Comparison of ENCODE assay signal across 17 cellular contexts in genomic region chr7:151186640-151187408, GRCh38. TPM values are rescaled to one million over a fixed set of nuclear protein-coding genes. Genes with fewer than 3 reads are reported as not detected.
"Had no signal": no experiment of that assay in that cellular context is flagged by ENCODE, and none has a peak within 500 bp of the region (broad histone marks: within the 10 kb centered on the region; RNA-seq: fewer than 3 reads in every experiment).

A gene with protein sequence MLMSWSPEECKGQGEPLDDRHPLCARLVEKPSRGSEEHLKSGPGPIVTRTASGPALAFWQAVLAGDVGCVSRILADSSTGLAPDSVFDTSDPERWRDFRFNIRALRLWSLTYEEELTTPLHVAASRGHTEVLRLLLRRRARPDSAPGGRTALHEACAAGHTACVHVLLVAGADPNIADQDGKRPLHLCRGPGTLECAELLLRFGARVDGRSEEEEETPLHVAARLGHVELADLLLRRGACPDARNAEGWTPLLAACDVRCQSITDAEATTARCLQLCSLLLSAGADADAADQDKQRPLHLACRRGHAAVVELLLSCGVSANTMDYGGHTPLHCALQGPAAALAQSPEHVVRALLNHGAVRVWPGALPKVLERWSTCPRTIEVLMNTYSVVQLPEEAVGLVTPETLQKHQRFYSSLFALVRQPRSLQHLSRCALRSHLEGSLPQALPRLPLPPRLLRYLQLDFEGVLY (minus strand): TSS chr7:151187250. CDS start chr7:151187130, 120 bp downstream.

- H3K4me3 ChIP-seq: body of pancreas, smooth muscle cell had no signal

- ATAC-seq: body of pancreas, left colon, SK-N-SH treated with all-trans-retinoic acid at 6 μM for 48 hours had no signal

- DNase-seq: activated CD4-positive, alpha-beta T cell treated with anti-CD3 and anti-CD28 coated beads, Interleukin-2, amount 10 ng/mL, durations not matched to agents 7 days and 5 days; activated CD4-positive, CD25-positive, alpha-beta regulatory T cell; activated T-cell treated with anti-CD3 and anti-CD28 coated beads for 4 hours; body of pancreas; dermis blood vessel endothelial cell; erythroblast; left colon; stimulated activated naive CD4-positive, alpha-beta T cell; trophoblast cell had no signal

- H3K4me1 Mint-ChIP-seq: activated CD4-positive, alpha-beta T cell treated with anti-CD3 and anti-CD28 coated beads, Interleukin-2, amount 10 ng/mL, durations not matched to agents 7 days and 5 days; activated naive CD4-positive, alpha-beta T cell treated with anti-CD3 and anti-CD28 coated beads, Interleukin-2, amount 50 U/mL, for 24 hours had no signal

- H3K9me3 ChIP-seq: body of pancreas had no signal

- H3K4me1 ChIP-seq: body of pancreas had no signal

- H3K27me3 ChIP-seq: body of pancreas had no signal

- H3K9me3 Mint-ChIP-seq: activated CD4-positive, alpha-beta T cell treated with anti-CD3 and anti-CD28 coated beads, Interleukin-2, amount 10 ng/mL, durations not matched to agents 7 days and 5 days; activated naive CD4-positive, alpha-beta T cell treated with anti-CD3 and anti-CD28 coated beads, Interleukin-2, amount 50 U/mL, for 24 hours; nephron; T-helper 1 cell treated with Interleukin-12 subunit alpha and Interleukin-12 subunit beta and Interleukin-4 antibody, amounts not matched to agents 30 μg/mL and 1 μg/mL, for 36 hours had no signal

- H3K27ac Mint-ChIP-seq: activated CD4-positive, alpha-beta T cell treated with anti-CD3 and anti-CD28 coated beads, Interleukin-2, amount 10 ng/mL, durations not matched to agents 7 days and 5 days; activated naive CD4-positive, alpha-beta T cell treated with anti-CD3 and anti-CD28 coated beads, Interleukin-2, amount 50 U/mL, for 24 hours; nephron; T-helper 1 cell treated with Interleukin-12 subunit alpha and Interleukin-12 subunit beta and Interleukin-4 antibody, amounts not matched to agents 30 μg/mL and 1 μg/mL, for 36 hours had no signal

- H3K27ac ChIP-seq: body of pancreas had no signal

- H3K36me3 Mint-ChIP-seq: activated naive CD4-positive, alpha-beta T cell treated with anti-CD3 and anti-CD28 coated beads, Interleukin-2, amount 50 U/mL, for 24 hours had no signal

- H3K4me3 Mint-ChIP-seq: activated CD4-positive, alpha-beta T cell treated with anti-CD3 and anti-CD28 coated beads, Interleukin-2, amount 10 ng/mL, durations not matched to agents 7 days and 5 days; activated naive CD4-positive, alpha-beta T cell treated with anti-CD3 and anti-CD28 coated beads, Interleukin-2, amount 50 U/mL, for 24 hours; nephron; T-helper 1 cell treated with Interleukin-12 subunit alpha and Interleukin-12 subunit beta and Interleukin-4 antibody, amounts not matched to agents 30 μg/mL and 1 μg/mL, for 36 hours had no signal

- H3K4me2 ChIP-seq: smooth muscle cell had no signal

RNA-seq across cellular contexts. Expression of the gene that starts here (rescaled TPM):
- total RNA-seq: activated CD4-positive, alpha-beta T cell treated with anti-CD3 and anti-CD28 coated beads, Interleukin-2, amount 10 ng/mL, durations not matched to agents 7 days and 5 days; activated CD8-positive, alpha-beta memory T cell treated with anti-CD3 and anti-CD28 coated beads for 36 hours; body of pancreas; dermis blood vessel endothelial cell; left colon; mucosa of gallbladder; osteocyte; smooth muscle cell had no signal
- polyA plus RNA-seq: smooth muscle cell had no signal
